Comparison of ENCODE assay signal across 19 cellular contexts in the genomic region with DNA sequence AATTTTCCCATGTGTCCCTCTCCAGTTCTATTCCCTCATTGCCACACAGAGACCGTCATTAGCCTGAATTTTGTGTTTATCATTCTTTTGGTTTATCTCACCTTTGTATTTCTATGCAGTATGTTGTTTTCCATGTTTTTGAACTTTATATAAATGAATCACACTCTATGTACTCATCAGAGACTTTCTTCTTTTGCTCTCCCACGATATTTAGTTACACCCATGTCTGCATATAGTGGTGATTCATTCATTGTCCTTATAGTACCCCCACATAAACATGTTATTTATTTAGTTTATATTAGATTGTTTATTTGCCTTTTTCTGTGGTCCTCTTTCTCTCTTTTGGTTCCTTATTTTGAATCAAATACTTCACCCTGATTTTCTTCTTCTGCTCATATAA.
DNase-seq lines count a peak whose midpoint lies in the region; ATAC-seq and TF ChIP-seq lines count a peak whose summit lies in the region.
"Had no signal": no experiment of that assay in that cellular context is flagged by ENCODE, and none has a peak within 500 bp of the region (broad histone marks: within the 10 kb centered on the region; RNA-seq: fewer than 3 reads in every experiment).

No MANE protein-coding gene starts in this region.

- intact Hi-C loops in sigmoid colon (cut with DNase I): no loop called here

- WGBS in sigmoid colon, 2 donors: 47 to 80% methylated on average over 2 of the region's 2 CpGs

- no peaks in the 10 kb centered on the region for H3K9me3 ChIP-seq in RWPE2 (ENCODE audit: severe bottlenecking)
- H3K9me3 ChIP-seq in sigmoid colon: no peaks in the 10 kb centered on the region
- H3K9me3 ChIP-seq: BLaER1, Caco-2 had no signal

- no peak overlapping the region for H3K27ac ChIP-seq in RWPE2 (ENCODE audit: poor library complexity, severe bottlenecking)
- no peak overlapping the region for H3K27ac ChIP-seq in epithelial cell of prostate
- H3K27ac ChIP-seq in sigmoid colon: no peak overlapping the region
- H3K27ac ChIP-seq: BLaER1, C4-2B had no signal

- no peak for TF ChIP-seq EP300 in sigmoid colon (IDR thresholded peaks at IDR 0.05)

- TF ChIP-seq CTCF in RWPE2 (IDR thresholded peaks at IDR 0.05; ENCODE audit: poor library complexity, severe bottlenecking) (no peak), sigmoid colon (IDR thresholded peaks at IDR 0.05) (no peak)

- no peaks in the 10 kb centered on the region for H3K4me1 ChIP-seq in RWPE2 (ENCODE audit: insufficient read depth, poor library complexity, severe bottlenecking)
- H3K4me1 ChIP-seq in sigmoid colon: no peaks in the 10 kb centered on the region
- H3K4me1 ChIP-seq: BLaER1, Caco-2 had no signal

- TF ChIP-seq POLR2A in sigmoid colon (IDR thresholded peaks at IDR 0.05): no peak

- DNase-seq in H4 (ENCODE audit: low spot score): peak; percentile 32
- DNase-seq in RWPE2 (ENCODE audit: low spot score): no peak
- DNase-seq in epithelial cell of prostate (ENCODE audit: low read depth, low spot score): peak; percentile 29
- no peak for DNase-seq in sigmoid colon
- DNase-seq in activated CD8-positive, alpha-beta memory T cell treated with anti-CD3 and anti-CD28 coated beads, Interleukin-2, amount 50 U/mL, for 4 hours: no peak
- DNase-seq in UCSD-AML1 (lab: John Stamatoyannopoulos, UW; ENCODE audit: unreplicated experiment): no peak
- DNase-seq: Caco-2; CD4-positive, CD25-positive, alpha-beta regulatory T cell; CD8-positive, alpha-beta T cell; DMS153; DND-41; GDM1; GOT3; H7; HCEC 1CT had no signal

- H3K4me3 ChIP-seq in RWPE2 (ENCODE audit: severe bottlenecking) (no peak overlapping the region), sigmoid colon (no peak overlapping the region)
- H3K4me3 ChIP-seq: BLaER1, GM12878 had no signal

- peak; percentile 25; the same call in 1 of the 3 replicates for ATAC-seq in RWPE2 (ENCODE audit: low read depth)
- no peak for ATAC-seq in GM21447 (IDR thresholded peaks at IDR 0.05; ENCODE audit: unreplicated experiment)
- ATAC-seq: CD8-positive, alpha-beta T cell; GM12878 had no signal

- peaks cover 46% of the 10 kb centered on the region for H3K27me3 ChIP-seq in RWPE2 (ENCODE audit: insufficient read depth, poor library complexity, severe bottlenecking)
- no peaks in the 10 kb centered on the region for H3K27me3 ChIP-seq in sigmoid colon
- H3K27me3 ChIP-seq: BLaER1 had no signal

- H3K36me3 ChIP-seq in RWPE2 (ENCODE audit: low read depth) (no peaks in the 10 kb centered on the region), sigmoid colon (no peaks in the 10 kb centered on the region)
- H3K36me3 ChIP-seq: BLaER1 had no signal

Comparison
In these comparisons a context has a peak if more than half of its experiments do, and no peak if none do; other contexts are left out.
1. DNase-seq: peak in H4 (single experiment) and epithelial cell of prostate (single experiment); none in RWPE2 (single experiment), sigmoid colon (single experiment), activated CD8-positive, alpha-beta memory T cell treated with anti-CD3 and anti-CD28 coated beads, Interleukin-2, amount 50 U/mL, for 4 hours (single experiment) and UCSD-AML1 (single experiment).